In the genomic region with DNA sequence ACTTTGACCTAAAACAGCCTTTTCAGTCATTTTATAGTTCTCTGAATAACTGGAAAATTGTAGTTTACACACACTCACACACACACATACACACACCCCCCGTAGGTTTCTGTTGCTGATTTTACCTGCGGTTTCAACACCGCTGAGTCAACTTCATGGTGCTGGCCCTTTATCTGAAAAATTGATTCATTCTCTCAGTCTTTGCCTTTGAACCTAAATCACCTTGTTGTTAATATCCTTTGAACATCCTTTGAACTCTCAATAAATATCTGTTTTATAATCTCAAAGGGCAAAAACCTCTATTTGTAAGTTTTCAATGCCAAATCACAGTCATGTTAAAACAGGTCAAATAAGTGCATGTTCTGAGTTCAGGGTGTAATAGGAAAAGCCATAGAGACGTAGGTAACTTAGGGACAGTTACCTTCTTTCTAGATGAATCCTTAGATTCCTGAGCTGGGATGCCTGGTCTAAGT, we compare ENCODE assay signal across 9 cellular contexts.
DNase-seq lines count a peak whose midpoint lies in the region; TF ChIP-seq lines count a peak whose summit lies in the region.
"Had no signal": no experiment of that assay in that cellular context is flagged by ENCODE, and none has a peak within 500 bp of the region (broad histone marks: within the 10 kb centered on the region; RNA-seq: fewer than 3 reads in every experiment).

No MANE protein-coding gene starts in this region.

- H4K20me1 ChIP-seq in OCI-LY1 (ENCODE audit: insufficient read depth, low read length), result no peaks in the 10 kb centered on the region

- H3K9ac ChIP-seq in OCI-LY1 (ENCODE audit: low read length), result peak overlapping the region; percentile 70

- peaks cover 3% of the 10 kb centered on the region; the same call in 1 of the 2 replicates for H3F3A ChIP-seq in OCI-LY1 (ENCODE audit: insufficient read depth, low read length)

- H2AFZ ChIP-seq in OCI-LY1 (ENCODE audit: low read length), result no peak overlapping the region

- intact Hi-C loops in thyroid gland (cut with DNase I), result loop anchor here (10.0 kb wide), 1 partner anchor 118 kb away; the partner anchor contains the start of gene AOX1

- H3K27ac ChIP-seq in OCI-LY1 (ENCODE audit: low read depth, low read length, poor library complexity, severe bottlenecking) (peak overlapping the region; percentile 100), thyroid gland (no peak overlapping the region)
- H3K27ac ChIP-seq: spleen had no signal

- no peak for TF ChIP-seq POLR2A in thyroid gland (IDR thresholded peaks at IDR 0.05)

- H3K4me2 ChIP-seq in OCI-LY1 (ENCODE audit: low read length), result peak overlapping the region; percentile 70

- 79 to 82% methylated on average over 4 of the region's 4 CpGs for WGBS in thyroid gland, 2 donors

- DNase-seq in activated CD4-positive, alpha-beta T cell treated with anti-CD3 and anti-CD28 coated beads, Interleukin-2, amount 50 U/mL, for 4 hours, result peak; percentile 45 to 56
- DNase-seq in cerebellar cortex (ENCODE audit: low spot score) (peak; percentile 1), NCI-H526 (lab: John Stamatoyannopoulos, UW) (no peak), SIG-M5 treated with dmso at 0.1 percent for 504 hours (lab: John Stamatoyannopoulos, UW; ENCODE audit: unreplicated experiment) (no peak), thyroid gland (no peak)
- peak; percentile 48 to 63 (median 57) for DNase-seq in stimulated activated CD4-positive, alpha-beta T cell treated with anti-CD3 and anti-CD28 coated beads, TNF-alpha, amount 100 ng/mL, for 48 hours (ENCODE audit: low read depth in 3 of 3)
- no peak for DNase-seq in NK-92 treated with Interleukin-12 subunit alpha and Interleukin-12 subunit beta, amount 100 ng/mL, for 24 hours (lab: John Stamatoyannopoulos, UW)
- DNase-seq: spleen had no signal

- H3K9me2 ChIP-seq in OCI-LY1 (ENCODE audit: low read depth, low read length), result no peaks in the 10 kb centered on the region

- no peaks in the 10 kb centered on the region for H3K79me2 ChIP-seq in OCI-LY1 (ENCODE audit: insufficient read depth, low read length)

- H3K9me3 ChIP-seq in OCI-LY1 (ENCODE audit: low read length) (no peaks in the 10 kb centered on the region), thyroid gland (no peaks in the 10 kb centered on the region)
- H3K9me3 ChIP-seq: spleen had no signal

- peak overlapping the region; percentile 49 for H3K4me3 ChIP-seq in OCI-LY1 (ENCODE audit: low read depth, low read length, poor library complexity, severe bottlenecking)
- H3K4me3 ChIP-seq in thyroid gland (replicated peaks in 1 of 3), result no peak overlapping the region
- H3K4me3 ChIP-seq: spleen had no signal

- H3K36me3 ChIP-seq in OCI-LY1 (ENCODE audit: insufficient read depth, low read length) (no peaks in the 10 kb centered on the region), thyroid gland (no peaks in the 10 kb centered on the region)
- H3K36me3 ChIP-seq: spleen had no signal

- H3K4me1 ChIP-seq in OCI-LY1 (ENCODE audit: insufficient read depth, low read length, severe bottlenecking), result peaks cover 94% of the 10 kb centered on the region
- no peaks in the 10 kb centered on the region for H3K4me1 ChIP-seq in thyroid gland

- H3K27me3 ChIP-seq in OCI-LY1 (ENCODE audit: insufficient read depth, low read length) (no peaks in the 10 kb centered on the region), thyroid gland (no peaks in the 10 kb centered on the region)
- H3K27me3 ChIP-seq: spleen had no signal

- TF ChIP-seq CTCF in OCI-LY1 (IDR thresholded peaks at IDR 0.05; ENCODE audit: low read length) (no peak), thyroid gland (IDR thresholded peaks at IDR 0.05) (no peak)

Comparison
In these comparisons a context has a peak if more than half of its experiments do, and no peak if none do; other contexts are left out.
1. DNase-seq: peak in activated CD4-positive, alpha-beta T cell treated with anti-CD3 and anti-CD28 coated beads, Interleukin-2, amount 50 U/mL, for 4 hours (2 of 2), cerebellar cortex (single experiment) and stimulated activated CD4-positive, alpha-beta T cell treated with anti-CD3 and anti-CD28 coated beads, TNF-alpha, amount 100 ng/mL, for 48 hours (3 of 3); none in NCI-H526 (0 of 2), SIG-M5 treated with dmso at 0.1 percent for 504 hours (single experiment), thyroid gland (0 of 2) and NK-92 treated with Interleukin-12 subunit alpha and Interleukin-12 subunit beta, amount 100 ng/mL, for 24 hours (single experiment).